ENCODE assay signal across 18 cellular contexts in genomic region chr5:106759581-106759980, GRCh38.
DNase-seq lines count a peak whose midpoint lies in the region; ATAC-seq, FAIRE-seq and TF ChIP-seq lines count a peak whose summit lies in the region.
"Had no signal": no experiment of that assay in that cellular context is flagged by ENCODE, and none has a peak within 500 bp of the region (broad histone marks: within the 10 kb centered on the region; RNA-seq: fewer than 3 reads in every experiment).

No MANE protein-coding gene starts in this region.

- H3K4me1 Mint-ChIP-seq in activated CD4-positive, alpha-beta T cell treated with anti-CD3 and anti-CD28 coated beads, Interleukin-2, amount 10 ng/mL, durations not matched to agents 7 days and 5 days, result no peaks in the 10 kb centered on the region
- H3K4me1 Mint-ChIP-seq: stimulated activated memory B cell treated with anti-CD40 and anti-IgM and Interleukin-4, amounts not matched to agents 10 μg/mL and 1 μg/mL and 100 μg/mL, for 72 hours had no signal

- CTCF ChIA-PET in activated CD4-positive, alpha-beta T cell treated with anti-CD3 and anti-CD28 coated beads, Interleukin-2, amount 10 ng/mL, durations not matched to agents 7 days and 5 days (lab: Charles Lee), result no interaction called here

- H3K4me1 ChIP-seq in lower lobe of right lung (no peaks in the 10 kb centered on the region), suprapubic skin (no peaks in the 10 kb centered on the region)
- H3K4me1 ChIP-seq: parathyroid adenoma, Peyer's patch had no signal

- no peaks in the 10 kb centered on the region for H3K9me3 ChIP-seq in lower lobe of right lung
- H3K9me3 ChIP-seq in suprapubic skin, result no peaks in the 10 kb centered on the region
- H3K9me3 ChIP-seq: Peyer's patch had no signal

- ATAC-seq in lower lobe of right lung (peak; percentile 69 to 75), left ventricle myocardium superior (no peak), HG03342 (IDR thresholded peaks at IDR 0.05; ENCODE audit: unreplicated experiment) (no peak)
- ATAC-seq: stimulated activated memory B cell treated with anti-CD40 and anti-IgM and Interleukin-4, amounts not matched to agents 10 μg/mL and 1 μg/mL and 100 μg/mL, for 72 hours had no signal

- 62% methylated on average over 3 of the region's 3 CpGs for WGBS in suprapubic skin

- no peaks in the 10 kb centered on the region for H3K36me3 Mint-ChIP-seq in activated CD4-positive, alpha-beta T cell treated with anti-CD3 and anti-CD28 coated beads, Interleukin-2, amount 10 ng/mL, durations not matched to agents 7 days and 5 days (ENCODE audit: low read depth)
- H3K36me3 Mint-ChIP-seq: stimulated activated memory B cell treated with anti-CD40 and anti-IgM and Interleukin-4, amounts not matched to agents 10 μg/mL and 1 μg/mL and 100 μg/mL, for 72 hours had no signal

- H3K27me3 ChIP-seq in bronchial epithelial cell (ENCODE audit: control insufficient read depth, insufficient read depth, low read length) (no peaks in the 10 kb centered on the region), lower lobe of right lung (ENCODE audit: low read depth) (no peaks in the 10 kb centered on the region), suprapubic skin (no peaks in the 10 kb centered on the region)
- H3K27me3 ChIP-seq: Peyer's patch had no signal

- H3K27me3 Mint-ChIP-seq in activated CD4-positive, alpha-beta T cell treated with anti-CD3 and anti-CD28 coated beads, Interleukin-2, amount 10 ng/mL, durations not matched to agents 7 days and 5 days, result no peaks in the 10 kb centered on the region
- H3K27me3 Mint-ChIP-seq: stimulated activated memory B cell treated with anti-CD40 and anti-IgM and Interleukin-4, amounts not matched to agents 10 μg/mL and 1 μg/mL and 100 μg/mL, for 72 hours had no signal

- no peak for FAIRE-seq in bronchial epithelial cell (lab: Jason Lieb, UNC)

- TF ChIP-seq CTCF in bronchial epithelial cell (IDR thresholded peaks at IDR 0.05; ENCODE audit: insufficient read depth, low read length, severe bottlenecking) (no peak), lower lobe of right lung (IDR thresholded peaks at IDR 0.05) (no peak), suprapubic skin (IDR thresholded peaks at IDR 0.05) (no peak)

- no peak overlapping the region for H3K4me3 Mint-ChIP-seq in activated CD4-positive, alpha-beta T cell treated with anti-CD3 and anti-CD28 coated beads, Interleukin-2, amount 10 ng/mL, durations not matched to agents 7 days and 5 days
- H3K4me3 Mint-ChIP-seq: stimulated activated memory B cell treated with anti-CD40 and anti-IgM and Interleukin-4, amounts not matched to agents 10 μg/mL and 1 μg/mL and 100 μg/mL, for 72 hours had no signal

- peak; percentile 25 for DNase-seq in ELR (ENCODE audit: low read depth)
- peak; percentile 55 for DNase-seq in MV-4-11 (lab: John Stamatoyannopoulos, UW)
- DNase-seq in bronchial epithelial cell (ENCODE audit: low read depth), result peak; percentile 59
- peak; percentile 64 for DNase-seq in lower lobe of right lung
- DNase-seq in activated CD4-positive, alpha-beta T cell treated with anti-CD3 and anti-CD28 coated beads, Interleukin-2, amount 10 ng/mL, durations not matched to agents 7 days and 5 days, result no peak
- DNase-seq in left ventricle myocardium superior, result no peak
- no peak for DNase-seq in suprapubic skin (ENCODE audit: low spot score in 2 of 2)
- DNase-seq: anterior cingulate cortex, GF-D8, NCI-H2081, NCI-H82, Peyer's patch, SW 1271 had no signal

- peaks cover 2% of the 10 kb centered on the region for H3K9me3 Mint-ChIP-seq in activated CD4-positive, alpha-beta T cell treated with anti-CD3 and anti-CD28 coated beads, Interleukin-2, amount 10 ng/mL, durations not matched to agents 7 days and 5 days
- H3K9me3 Mint-ChIP-seq: stimulated activated memory B cell treated with anti-CD40 and anti-IgM and Interleukin-4, amounts not matched to agents 10 μg/mL and 1 μg/mL and 100 μg/mL, for 72 hours had no signal

- no peak for TF ChIP-seq EP300 in suprapubic skin (IDR thresholded peaks at IDR 0.05)

- no peak for TF ChIP-seq POLR2A in suprapubic skin (IDR thresholded peaks at IDR 0.05)

- no peak overlapping the region for H3K27ac Mint-ChIP-seq in activated CD4-positive, alpha-beta T cell treated with anti-CD3 and anti-CD28 coated beads, Interleukin-2, amount 10 ng/mL, durations not matched to agents 7 days and 5 days
- H3K27ac Mint-ChIP-seq: activated T-helper 2 cell treated with anti-CD3 and anti-CD28 coated beads, Interferon-gamma antibody, Interleukin-2, Interleukin-4, amounts not matched to agents 10 μg/mL and 5 μg/mL and 100 μg/mL, durations not matched to agents 14 hours and 24 hours and 36 hours; stimulated activated memory B cell treated with anti-CD40 and anti-IgM and Interleukin-4, amounts not matched to agents 10 μg/mL and 1 μg/mL and 100 μg/mL, for 72 hours had no signal

- POLR2A ChIA-PET in activated CD4-positive, alpha-beta T cell treated with anti-CD3 and anti-CD28 coated beads, Interleukin-2, amount 10 ng/mL, durations not matched to agents 7 days and 5 days (lab: Charles Lee), result no interaction called here

- intact Hi-C loops in lower lobe of right lung (cut with DNase I), result no loop called here
- intact Hi-C loops in left ventricle myocardium superior (cut with micrococcal nuclease), result no loop called here

- H3K4me3 ChIP-seq in bronchial epithelial cell (ENCODE audit: low read depth, low read length) (no peak overlapping the region), lower lobe of right lung (no peak overlapping the region), suprapubic skin (no peak overlapping the region)
- H3K4me3 ChIP-seq: Peyer's patch, smooth muscle cell had no signal

- no peak overlapping the region for H3K27ac ChIP-seq in lower lobe of right lung
- no peak overlapping the region for H3K27ac ChIP-seq in suprapubic skin
- H3K27ac ChIP-seq: parathyroid adenoma, Peyer's patch had no signal

- H3K36me3 ChIP-seq in bronchial epithelial cell (ENCODE audit: control insufficient read depth, insufficient read depth, low read length) (no peaks in the 10 kb centered on the region), lower lobe of right lung (no peaks in the 10 kb centered on the region), suprapubic skin (no peaks in the 10 kb centered on the region)
- H3K36me3 ChIP-seq: Peyer's patch had no signal

Comparison
In these comparisons a context has a peak if more than half of its experiments do, and no peak if none do; other contexts are left out.
1. DNase-seq: peak in ELR (single experiment), MV-4-11 (single experiment), bronchial epithelial cell (single experiment) and lower lobe of right lung (single experiment); none in activated CD4-positive, alpha-beta T cell treated with anti-CD3 and anti-CD28 coated beads, Interleukin-2, amount 10 ng/mL, durations not matched to agents 7 days and 5 days (single experiment), left ventricle myocardium superior (single experiment) and suprapubic skin (0 of 2).
2. ATAC-seq: peak in lower lobe of right lung (2 of 2); none in left ventricle myocardium superior (single experiment) and HG03342 (single experiment).